Comparison of ENCODE assay signal across 8 cellular contexts in the genomic region with DNA sequence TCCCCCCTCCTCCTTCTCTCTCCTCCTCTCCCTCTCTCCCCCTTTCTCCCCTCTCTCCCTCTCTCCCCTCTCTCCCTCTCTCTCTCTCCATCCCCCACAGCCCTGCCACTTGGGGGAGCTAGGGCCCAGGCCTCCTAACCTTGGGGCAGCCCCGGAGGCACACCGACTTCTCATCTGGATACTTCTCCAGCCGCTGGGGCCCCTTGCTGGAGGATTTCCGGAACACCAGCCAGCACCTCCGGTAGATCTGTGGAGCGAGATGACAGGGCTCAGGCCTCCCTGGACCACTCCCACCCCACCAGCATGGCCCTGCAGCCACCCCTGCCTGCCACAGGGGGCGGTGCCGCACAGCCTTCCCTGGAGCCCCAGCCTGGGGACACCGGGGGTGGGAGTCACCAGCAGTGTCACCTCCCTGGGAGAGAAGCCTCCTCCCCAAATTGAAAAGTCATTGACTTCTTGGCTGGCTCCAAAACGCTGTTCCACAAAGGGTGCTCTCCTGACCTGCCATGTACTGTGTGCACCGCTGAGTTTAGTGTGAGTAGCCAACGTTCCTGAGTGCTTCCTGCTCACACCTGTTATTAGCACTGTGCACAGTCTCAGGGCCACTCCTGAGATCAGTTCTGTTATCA.
DNase-seq lines count a peak whose midpoint lies in the region; ATAC-seq lines count a peak whose summit lies in the region.

No MANE protein-coding gene starts in this region.

- peaks cover 28% of the 10 kb centered on the region for H3K4me1 ChIP-seq in iPS-18a (ENCODE audit: control insufficient read depth, low read depth, low read length)

- no peak overlapping the region for H3K9ac ChIP-seq in iPS-18a (ENCODE audit: low read length)

- H3K27me3 ChIP-seq in iPS-18a (ENCODE audit: control insufficient read depth, insufficient read depth, low read length): peaks cover 9% of the 10 kb centered on the region

- peak; percentile 84 for ATAC-seq in GM19395 (IDR thresholded peaks at IDR 0.05; ENCODE audit: unreplicated experiment)
- ATAC-seq in HG03439 (IDR thresholded peaks at IDR 0.05; ENCODE audit: unreplicated experiment): peak; percentile 78

- H3K27ac ChIP-seq in iPS-18a (ENCODE audit: low read length): no peak overlapping the region

- peaks cover 12% of the 10 kb centered on the region for H3K36me3 ChIP-seq in iPS-18a (ENCODE audit: control insufficient read depth, low read depth, low read length)

- DNase-seq in CMK (ENCODE audit: low read depth): peak; percentile 94
- DNase-seq in SKM-1 treated with dmso at 0.1 percent for 144 hours (lab: John Stamatoyannopoulos, UW; ENCODE audit: unreplicated experiment): peak; percentile 84
- DNase-seq in activated naive CD4-positive, alpha-beta T cell treated with anti-CD3 and anti-CD28 coated beads, Interleukin-2, amount 50 U/mL, for 16 hours: peak; percentile 68
- peak; percentile 48 for DNase-seq in stimulated activated CD8-positive, alpha-beta memory T cell treated with anti-CD3 and anti-CD28 coated beads, Interleukin-12 subunit alpha, Interleukin-12 subunit beta, amount 100 ng/mL, for 24 hours (ENCODE audit: extremely low read depth)
- no peak for DNase-seq in putamen (ENCODE audit: low spot score)

- peak overlapping the region; percentile 9 for H3K4me3 ChIP-seq in iPS-18a (ENCODE audit: low read length)

- no peaks in the 10 kb centered on the region for H3K9me3 ChIP-seq in iPS-18a (ENCODE audit: control insufficient read depth, low read depth, low read length)
